Comparison of ENCODE assay signal across 8 cellular contexts in genomic region chr20:49482621-49483017, GRCh38. TPM values are rescaled to one million over a fixed set of nuclear protein-coding genes. Genes with fewer than 3 reads are reported as not detected.
A peak's percentile ranks its signal among the peaks of the same experiment; 100 is the strongest.
DNase-seq lines count a peak whose midpoint lies in the region; ATAC-seq and TF ChIP-seq lines count a peak whose summit lies in the region.

Gene KCNB1, minus strand, starts transcription at chr20:49482668. Its CDS starts 188 bp downstream, at chr20:49482480.

- POLR2A ChIA-PET in naive thymus-derived CD4-positive, alpha-beta T cell (lab: Charles Lee): no interaction called here

- CTCF ChIA-PET in naive thymus-derived CD4-positive, alpha-beta T cell (lab: Charles Lee): no interaction called here

- H3K27me3 ChIP-seq in MG63: no peaks in the 10 kb centered on the region
- H3K27me3 ChIP-seq in naive thymus-derived CD4-positive, alpha-beta T cell (ENCODE audit: control insufficient read depth in 2 of 2, insufficient read depth in 2 of 2, low read length in 2 of 2): peaks cover 0 to 14% of the 10 kb centered on the region in 2 donors
- peaks cover 39% of the 10 kb centered on the region for H3K27me3 ChIP-seq in thymus (ENCODE audit: control insufficient read depth, insufficient read depth)

- no peaks in the 10 kb centered on the region for H3K9me3 ChIP-seq in MG63
- no peaks in the 10 kb centered on the region for H3K9me3 ChIP-seq in naive thymus-derived CD4-positive, alpha-beta T cell (ENCODE audit: control insufficient read depth in 2 of 3, low read length in 3 of 3)
- H3K9me3 ChIP-seq in thymus (ENCODE audit: control insufficient read depth): peaks cover 2% of the 10 kb centered on the region

- peak within 1 kb of the TSS; percentile 16 for H3K4me3 Mint-ChIP-seq in activated T-cell treated with anti-CD3 and anti-CD28 coated beads, Interleukin-2, amount 50 U/mL, for 4 hours
- H3K4me3 Mint-ChIP-seq in naive thymus-derived CD4-positive, alpha-beta T cell: peak within 1 kb of the TSS in 6 of 10 donors; percentile 21 to 89 (median 48)

- peaks cover 0 to 7% of the 10 kb centered on the region in 2 donors for H3K4me1 ChIP-seq in naive thymus-derived CD4-positive, alpha-beta T cell (ENCODE audit: control insufficient read depth in 2 of 2, insufficient read depth in 2 of 2, low read length in 2 of 2)
- no peaks in the 10 kb centered on the region for H3K4me1 ChIP-seq in thymus (ENCODE audit: control insufficient read depth, insufficient read depth, low read length)

- H3K36me3 Mint-ChIP-seq in activated T-cell treated with anti-CD3 and anti-CD28 coated beads, Interleukin-2, amount 50 U/mL, for 4 hours (ENCODE audit: insufficient read depth): no peaks in the 10 kb centered on the region
- H3K36me3 Mint-ChIP-seq in naive thymus-derived CD4-positive, alpha-beta T cell: peaks cover 0 to 2% (median 0%) of the 10 kb centered on the region in 5 donors

- H3K27ac ChIP-seq in naive thymus-derived CD4-positive, alpha-beta T cell (ENCODE audit: low read depth, low read length): no peak within 1 kb of the TSS
- H3K27ac ChIP-seq in thymus (ENCODE audit: low read depth): no peak within 1 kb of the TSS

- peaks cover 46% of the 10 kb centered on the region for H3K36me3 ChIP-seq in MG63
- H3K36me3 ChIP-seq in naive thymus-derived CD4-positive, alpha-beta T cell (ENCODE audit: control insufficient read depth in 2 of 3, insufficient read depth in 3 of 3, low read length in 3 of 3): no peaks in the 10 kb centered on the region
- no peaks in the 10 kb centered on the region for H3K36me3 ChIP-seq in thymus (ENCODE audit: control insufficient read depth, insufficient read depth)

- H3K4me3 ChIP-seq in MG63 (peak within 1 kb of the TSS; percentile 74), fibroblast of mammary gland (ENCODE audit: control insufficient read depth, low read depth, low read length) (no peak within 1 kb of the TSS), thymus (ENCODE audit: low read length) (peak within 1 kb of the TSS; percentile 41)
- no peak within 1 kb of the TSS for H3K4me3 ChIP-seq in naive thymus-derived CD4-positive, alpha-beta T cell (ENCODE audit: low read length)

- DNase-seq in AG08395 (ENCODE audit: low spot score): peak; percentile 69
- peak; percentile 69 for DNase-seq in MG63
- DNase-seq in activated T-cell treated with anti-CD3 and anti-CD28 coated beads, Interleukin-2, amount 50 U/mL, for 4 hours: peak; percentile 6
- DNase-seq in fibroblast of mammary gland (ENCODE audit: low read depth): peak; percentile 18
- peak in 8 of 9 donors; percentile 12 to 66 (median 26) for DNase-seq in naive thymus-derived CD4-positive, alpha-beta T cell

- ATAC-seq in activated T-cell treated with anti-CD3 and anti-CD28 coated beads, Interleukin-2, amount 50 U/mL, for 4 hours: peak; percentile 44 to 55
- ATAC-seq in naive thymus-derived CD4-positive, alpha-beta T cell: peak; percentile 65
- ATAC-seq in HG03175 (IDR thresholded peaks at IDR 0.05; ENCODE audit: unreplicated experiment): no peak
- no peak for ATAC-seq in GM19463 (IDR thresholded peaks at IDR 0.05; ENCODE audit: unreplicated experiment)

- peaks cover 4% of the 10 kb centered on the region for H3K4me1 Mint-ChIP-seq in activated T-cell treated with anti-CD3 and anti-CD28 coated beads, Interleukin-2, amount 50 U/mL, for 4 hours (ENCODE audit: low read depth)
- peaks cover 0 to 15% (median 8%) of the 10 kb centered on the region in 7 donors for H3K4me1 Mint-ChIP-seq in naive thymus-derived CD4-positive, alpha-beta T cell

- 4% methylated on average over 34 of the region's 34 CpGs for WGBS in thymus

- intact Hi-C loops in naive thymus-derived CD4-positive, alpha-beta T cell (cut with micrococcal nuclease): no loop called here

- no peak for TF ChIP-seq CTCF in fibroblast of mammary gland (conservative IDR thresholded peaks at IDR 0.05; ENCODE audit: control insufficient read depth, insufficient read depth, low read depth, low read length)

- H3K27me3 Mint-ChIP-seq in activated T-cell treated with anti-CD3 and anti-CD28 coated beads, Interleukin-2, amount 50 U/mL, for 4 hours (ENCODE audit: low read depth): peaks cover 62% of the 10 kb centered on the region
- peaks cover 61 to 69% (median 62%) of the 10 kb centered on the region in 5 donors for H3K27me3 Mint-ChIP-seq in naive thymus-derived CD4-positive, alpha-beta T cell

- no peaks in the 10 kb centered on the region for H3K9me3 Mint-ChIP-seq in activated T-cell treated with anti-CD3 and anti-CD28 coated beads, Interleukin-2, amount 50 U/mL, for 4 hours
- peaks cover 0 to 14% (median 0%) of the 10 kb centered on the region in 11 donors for H3K9me3 Mint-ChIP-seq in naive thymus-derived CD4-positive, alpha-beta T cell

- H3K27ac Mint-ChIP-seq in naive thymus-derived CD4-positive, alpha-beta T cell: no peak within 1 kb of the TSS

RNA-seq across cellular contexts. Expression of gene KCNB1, which starts in this region (rescaled TPM):
- total RNA-seq in MG63 (2014; rRNA removed; shearing (Covaris generic); ENCODE audit: low replicate concordance): 6.5 and 7.0 TPM in 2 replicates
- total RNA-seq in activated T-cell treated with anti-CD3 and anti-CD28 coated beads, Interleukin-2, amount 50 U/mL, for 4 hours: under 1 TPM in 2 of 3 donors, not detected in 1; 0.05 TPM
- total RNA-seq in naive thymus-derived CD4-positive, alpha-beta T cell: under 1 TPM in 2 of 5 experiments, not detected in 3; 0.08 to 0.58 TPM
- polyA plus RNA-seq in naive thymus-derived CD4-positive, alpha-beta T cell: not detected
- 0.55 TPM for polyA plus RNA-seq in thymus

Comparison
In these comparisons a context has a peak if more than half of its experiments do, and no peak if none do; other contexts are left out.
1. Peak in DNase-seq and ATAC-seq in activated T-cell treated with anti-CD3 and anti-CD28 coated beads, Interleukin-2, amount 50 U/mL, for 4 hours; RNA of the gene not detected or under 1 TPM.
2. Peak in DNase-seq and ATAC-seq in naive thymus-derived CD4-positive, alpha-beta T cell; RNA of the gene not detected or under 1 TPM.
3. DNase-seq: peak in every context shown above with its lines; median percentile 69 in AG08395; 69 in MG63; 26 in naive thymus-derived CD4-positive, alpha-beta T cell; 18 in fibroblast of mammary gland; 6 in activated T-cell treated with anti-CD3 and anti-CD28 coated beads, Interleukin-2, amount 50 U/mL, for 4 hours.
4. H3K4me3 ChIP-seq: peak in MG63 (single experiment) and thymus (single experiment); none in fibroblast of mammary gland (single experiment) and naive thymus-derived CD4-positive, alpha-beta T cell (single experiment).